ENCODE assay signal across 8 cellular contexts in the genomic region with DNA sequence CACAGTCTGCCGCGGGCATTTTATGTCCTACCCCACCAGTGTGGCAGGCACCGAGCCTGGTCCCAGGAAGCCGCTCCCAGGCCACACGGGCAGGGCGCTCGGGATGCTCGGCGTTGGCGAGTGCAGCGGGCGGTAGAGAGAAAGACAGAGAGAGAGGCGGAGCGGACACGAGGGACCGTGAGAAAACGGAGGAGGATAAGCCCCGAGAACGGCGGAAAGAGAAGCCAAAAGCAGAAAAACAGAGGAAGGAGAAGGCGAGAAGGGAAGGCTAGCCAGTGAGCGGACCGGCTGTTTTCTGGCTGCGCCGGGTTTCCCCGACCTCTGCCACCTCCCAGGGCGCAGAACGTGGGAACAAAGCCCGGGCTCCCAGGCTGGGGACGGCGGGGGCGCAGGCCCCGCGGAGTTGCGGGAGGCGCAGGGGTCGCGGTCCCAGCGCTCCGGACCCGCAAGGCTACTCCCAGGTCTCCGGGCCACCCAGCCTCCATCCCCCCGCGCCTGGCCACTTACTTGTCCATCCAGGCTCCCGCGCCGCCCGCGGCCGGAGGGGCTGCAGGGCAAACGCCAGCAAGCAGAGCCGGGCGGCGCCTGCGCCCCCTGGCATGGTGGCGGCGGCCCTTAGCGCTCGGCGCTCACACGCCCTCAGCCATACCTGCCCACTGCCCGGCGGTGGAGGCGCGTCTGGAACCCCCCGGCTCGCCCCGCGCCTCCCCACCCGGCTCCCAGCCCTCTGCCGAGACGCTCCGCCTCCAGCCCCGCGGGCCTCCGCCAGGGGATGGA. TPM values are rescaled to one million over a fixed set of nuclear protein-coding genes. Genes with fewer than 3 reads are reported as not detected.
DNase-seq lines count a peak whose midpoint lies in the region; ATAC-seq and TF ChIP-seq lines count a peak whose summit lies in the region.

Gene ADAM19, minus strand, starts transcription at position 680 of the 777 bp plus-strand sequence. Its CDS starts 79 bp downstream, at position 601.

- H3K27ac ChIP-seq in muscle layer of duodenum (ENCODE audit: low read length) (peak within 1 kb of the TSS; percentile 83), transverse colon (peak within 1 kb of the TSS; percentile 87 to 93 (median 91))

- no peaks in the 10 kb centered on the region for H3K9me3 ChIP-seq in muscle layer of duodenum (ENCODE audit: control insufficient read depth in 1 of 2, low read length in 2 of 2)
- no peaks in the 10 kb centered on the region for H3K9me3 ChIP-seq in transverse colon

- H3K27ac Mint-ChIP-seq in activated CD8-positive, alpha-beta memory T cell treated with anti-CD3 and anti-CD28 coated beads, Interleukin-2, amount 10 ng/mL, durations not matched to agents 7 days and 5 days: peak within 1 kb of the TSS; percentile 90

- peak; percentile 77 for ATAC-seq in activated CD8-positive, alpha-beta memory T cell treated with anti-CD3 and anti-CD28 coated beads, Interleukin-2, amount 10 ng/mL, durations not matched to agents 7 days and 5 days
- ATAC-seq in esophagus mucosa: peak; percentile 59
- no peak for ATAC-seq in HG02973 (IDR thresholded peaks at IDR 0.05; ENCODE audit: unreplicated experiment)

- in situ Hi-C loops in transverse colon (cut with MboI; ENCODE audit: low pct_ligation_motif_present in 1 of 4, low pct_unique_long_range_greater_than_20kb in 1 of 4, low sequenced_read_pairs in 3 of 4): no loop called here

- TF ChIP-seq CTCF in GM20000 (IDR thresholded peaks at IDR 0.05; ENCODE audit: extremely low read depth, missing control alignments): no peak
- TF ChIP-seq CTCF in transverse colon (IDR thresholded peaks at IDR 0.05): peak in 2 of 5 experiments; percentile 25 to 34

- H3K36me3 ChIP-seq in muscle layer of duodenum (ENCODE audit: control insufficient read depth in 1 of 2, insufficient read depth in 2 of 2, low read length in 2 of 2) (no peaks in the 10 kb centered on the region), transverse colon (no peaks in the 10 kb centered on the region)

- CTCF ChIA-PET in activated CD8-positive, alpha-beta memory T cell treated with anti-CD3 and anti-CD28 coated beads, Interleukin-2, amount 10 ng/mL, durations not matched to agents 7 days and 5 days (lab: Charles Lee): interaction anchor here (1.1 to 5.1 kb wide), 5 partner anchors 12 to 168 kb away, joined by 4 to 18 read pairs (median 7); partner anchors contain the start of gene LSM11

- no peak for TF ChIP-seq EP300 in transverse colon (IDR thresholded peaks at IDR 0.05; ENCODE audit: low read depth)

- intact Hi-C loops in transverse colon (cut with DNase I; ENCODE audit: low total_unique reads): loop anchor here (5.0 to 10.0 kb wide), 2 partner anchors 63 to 250 kb away; no protein-coding TSS in a partner anchor

- H3K27me3 ChIP-seq in muscle layer of duodenum (ENCODE audit: low read depth, low read length) (no peaks in the 10 kb centered on the region), transverse colon (peaks cover 7% of the 10 kb centered on the region)

- H3K4me3 Mint-ChIP-seq in activated CD8-positive, alpha-beta memory T cell treated with anti-CD3 and anti-CD28 coated beads, Interleukin-2, amount 10 ng/mL, durations not matched to agents 7 days and 5 days: peak within 1 kb of the TSS; percentile 99

- no peaks in the 10 kb centered on the region for H3K27me3 Mint-ChIP-seq in activated CD8-positive, alpha-beta memory T cell treated with anti-CD3 and anti-CD28 coated beads, Interleukin-2, amount 10 ng/mL, durations not matched to agents 7 days and 5 days

- H3K9me3 Mint-ChIP-seq in activated CD8-positive, alpha-beta memory T cell treated with anti-CD3 and anti-CD28 coated beads, Interleukin-2, amount 10 ng/mL, durations not matched to agents 7 days and 5 days (ENCODE audit: low read depth): no peaks in the 10 kb centered on the region

- H3K4me1 Mint-ChIP-seq in activated CD8-positive, alpha-beta memory T cell treated with anti-CD3 and anti-CD28 coated beads, Interleukin-2, amount 10 ng/mL, durations not matched to agents 7 days and 5 days: peaks cover 52% of the 10 kb centered on the region

- H3K36me3 Mint-ChIP-seq in activated CD8-positive, alpha-beta memory T cell treated with anti-CD3 and anti-CD28 coated beads, Interleukin-2, amount 10 ng/mL, durations not matched to agents 7 days and 5 days: peaks cover 46% of the 10 kb centered on the region

- H3K4me3 ChIP-seq in muscle layer of duodenum (ENCODE audit: low read depth in 1 of 2, low read length in 2 of 2) (peak within 1 kb of the TSS; percentile 67 to 86), transverse colon (peak within 1 kb of the TSS; percentile 58 to 71 (median 65))

- peak; percentile 63 for TF ChIP-seq POLR2A in transverse colon (IDR thresholded peaks at IDR 0.05)

- H3K4me1 ChIP-seq in muscle layer of duodenum (ENCODE audit: control insufficient read depth in 1 of 2, insufficient read depth in 2 of 2, low read length in 2 of 2) (peaks cover 10 to 17% of the 10 kb centered on the region in 2 donors), transverse colon (peaks cover 0 to 42% (median 18%) of the 10 kb centered on the region in 4 donors)

- 0 to 1% methylated on average over 12 to 69 of the region's 76 CpGs for WGBS in transverse colon (ENCODE audit: low coverage in 1 of 2), 2 donors

- DNase-seq in AG20443 (ENCODE audit: low spot score): peak; percentile 87
- peak; percentile 86 for DNase-seq in GM20000 (ENCODE audit: low spot score)
- peak; percentile 22 for DNase-seq in NCI-H2196 treated with DMSO at 0.1 percent for 48 hours (lab: John Stamatoyannopoulos, UW; ENCODE audit: unreplicated experiment)
- DNase-seq in activated CD8-positive, alpha-beta memory T cell treated with anti-CD3 and anti-CD28 coated beads, Interleukin-2, amount 10 ng/mL, durations not matched to agents 7 days and 5 days: peak; percentile 59
- DNase-seq in transverse colon: peak; percentile 59

RNA-seq across cellular contexts. Expression of gene ADAM19, which starts in this region (rescaled TPM):
- 100 to 1,000 TPM; 219 to 341 TPM for total RNA-seq in activated CD8-positive, alpha-beta memory T cell treated with anti-CD3 and anti-CD28 coated beads, Interleukin-2, amount 10 ng/mL, durations not matched to agents 7 days and 5 days
- total RNA-seq in esophagus mucosa: 2.2 TPM
- 10 to 100 TPM in 3 of 4 donors, 1 to 10 TPM in 1; 4.0 to 28.1 (median 15.1) TPM for total RNA-seq in transverse colon

Comparison
In these comparisons a context has a peak if more than half of its experiments do, and no peak if none do; other contexts are left out.
1. RNA of gene ADAM19 (total RNA-seq): 219 to 341 TPM in activated CD8-positive, alpha-beta memory T cell treated with anti-CD3 and anti-CD28 coated beads, Interleukin-2, amount 10 ng/mL, durations not matched to agents 7 days and 5 days; 4.0 to 28.1 TPM in transverse colon and 2.2 TPM in esophagus mucosa (single experiment); every median in the first group is over 4 times any median in the second.
2. DNase-seq: peak in every context shown above with its lines; median percentile 87 in AG20443; 86 in GM20000; 59 in activated CD8-positive, alpha-beta memory T cell treated with anti-CD3 and anti-CD28 coated beads, Interleukin-2, amount 10 ng/mL, durations not matched to agents 7 days and 5 days; 59 in transverse colon; 22 in NCI-H2196 treated with DMSO at 0.1 percent for 48 hours.